In the genomic region with DNA sequence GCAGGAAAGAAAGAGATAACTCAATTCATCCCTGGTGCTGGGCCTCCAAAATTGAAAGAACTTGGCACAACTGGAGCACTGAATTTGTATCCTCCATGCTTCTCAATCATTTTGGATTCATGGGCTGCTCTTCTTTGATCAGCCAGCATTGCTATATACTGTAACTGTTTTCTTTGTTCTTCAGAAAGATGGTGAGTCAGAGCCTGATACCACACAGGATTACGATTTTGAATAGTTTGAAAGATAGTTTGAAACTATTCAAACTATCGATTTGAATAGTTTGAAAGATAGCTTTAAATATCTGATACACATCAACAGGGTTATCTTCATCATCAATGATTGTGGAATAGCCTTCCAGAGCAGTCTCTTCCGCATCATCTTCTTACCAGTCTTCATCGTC, we compare ENCODE assay signal across 6 cellular contexts. TPM values are rescaled to one million over a fixed set of nuclear protein-coding genes. Genes with fewer than 3 reads are reported as not detected.
DNase-seq lines count a peak whose midpoint lies in the region; ATAC-seq, FAIRE-seq and TF ChIP-seq lines count a peak whose summit lies in the region.
"Not testable (repeated sequence)": the region's sequence is repeated elsewhere in the genome, so short reads cannot be mapped to it uniquely, and the experiment has no call there.

No MANE protein-coding gene starts in this region.

- not testable (repeated sequence) for H3K4me1 ChIP-seq in GM12878 (ENCODE audit: control insufficient read depth, insufficient read depth, low read length)

- RAD21 ChIA-PET in GM12878 (lab: Charles Lee; ENCODE audit: unreplicated experiment), result not testable (repeated sequence)

- peak overlapping the region; percentile 47 for H3K4me3 Mint-ChIP-seq in T-helper 17 cell
- H3K4me3 Mint-ChIP-seq in activated CD4-positive, alpha-beta memory T cell treated with anti-CD3 and anti-CD28 coated beads for 36 hours; activated T-cell treated with anti-CD3 and anti-CD28 coated beads, Interleukin-2, amount 50 U/mL, for 4 hours; neural crest cell: not testable (repeated sequence)

- H2AFZ ChIP-seq in GM12878 (ENCODE audit: control insufficient read depth, low read depth, low read length), result not testable (repeated sequence)

- not testable (repeated sequence) for H3K9ac ChIP-seq in GM12878 (ENCODE audit: control insufficient read depth, insufficient read depth, low read length)

- POLR2A ChIA-PET in activated CD4-positive, alpha-beta memory T cell treated with anti-CD3 and anti-CD28 coated beads for 36 hours (lab: Charles Lee), result interaction anchor here (2.5 kb wide), 1 partner anchor 25 kb away, joined by 9 read pairs; no protein-coding TSS in a partner anchor
- POLR2A ChIA-PET in GM12878 (lab: Charles Lee), result not testable (repeated sequence)

- FAIRE-seq in GM12878 (lab: Jason Lieb, UNC), result not testable (repeated sequence)

- not testable (repeated sequence) for H3K4me2 ChIP-seq in GM12878 (ENCODE audit: control insufficient read depth, insufficient read depth)

- not testable (repeated sequence) for TF ChIP-seq RAD21 in GM12878 (IDR thresholded peaks at IDR 0.05; ENCODE audit: insufficient read depth, low read depth, low read length)

- not testable (repeated sequence) for H3K27ac Mint-ChIP-seq in T-helper 17 cell
- peak overlapping the region; percentile 0 for H3K27ac Mint-ChIP-seq in activated CD4-positive, alpha-beta memory T cell treated with anti-CD3 and anti-CD28 coated beads for 36 hours
- H3K27ac Mint-ChIP-seq in neural crest cell (ENCODE audit: unreplicated experiment), result peak overlapping the region; percentile 2

- not testable (repeated sequence) for H3K79me2 ChIP-seq in GM12878 (ENCODE audit: control insufficient read depth, insufficient read depth, low read length)

- not testable (repeated sequence) for H3K36me3 ChIP-seq in GM12878 (ENCODE audit: control insufficient read depth in 2 of 2, insufficient read depth in 2 of 2, low read length in 1 of 2)

- H4K20me1 ChIP-seq in GM12878 (ENCODE audit: control insufficient read depth, insufficient read depth), result not testable (repeated sequence)

- ATAC-seq in GM18520 (IDR thresholded peaks at IDR 0.05; ENCODE audit: unreplicated experiment), result peak; percentile 39
- ATAC-seq in T-helper 17 cell, result not testable (repeated sequence)
- peak; percentile 83 to 86 for ATAC-seq in activated T-cell treated with anti-CD3 and anti-CD28 coated beads, Interleukin-2, amount 50 U/mL, for 4 hours
- ATAC-seq in GM12878, result peak; percentile 39; the same call in 2 of the 3 replicates

- H3K27me3 ChIP-seq in GM12878 (replicated peaks in 1 of 2; ENCODE audit: control insufficient read depth in 2 of 2, insufficient read depth in 2 of 2, low read length in 1 of 2), result not testable (repeated sequence)

- BruUV-seq in GM12878 (replicated peaks; lab: Mats Ljungman, UMichigan), result not testable (repeated sequence)

- DNase-seq in T-helper 17 cell; activated CD4-positive, alpha-beta memory T cell treated with anti-CD3 and anti-CD28 coated beads for 36 hours; activated T-cell treated with anti-CD3 and anti-CD28 coated beads, Interleukin-2, amount 50 U/mL, for 4 hours; GM12878 (ENCODE audit: low read depth, low spot score); neural crest cell (ENCODE audit: low read depth, low spot score): not testable (repeated sequence)

- in situ Hi-C loops in GM12878 (cut with MboI), result not testable (repeated sequence)

- H3K9me3 Mint-ChIP-seq in activated CD4-positive, alpha-beta memory T cell treated with anti-CD3 and anti-CD28 coated beads for 36 hours; activated T-cell treated with anti-CD3 and anti-CD28 coated beads, Interleukin-2, amount 50 U/mL, for 4 hours; neural crest cell: not testable (repeated sequence)

- H3K4me1 Mint-ChIP-seq in T-helper 17 cell (peaks cover 13% of the 10 kb centered on the region), neural crest cell (peaks cover 82% of the 10 kb centered on the region)
- peaks cover 31% of the 10 kb centered on the region for H3K4me1 Mint-ChIP-seq in activated CD4-positive, alpha-beta memory T cell treated with anti-CD3 and anti-CD28 coated beads for 36 hours (ENCODE audit: low read depth)
- H3K4me1 Mint-ChIP-seq in activated T-cell treated with anti-CD3 and anti-CD28 coated beads, Interleukin-2, amount 50 U/mL, for 4 hours (ENCODE audit: low read depth), result peaks cover 17% of the 10 kb centered on the region

- not testable (repeated sequence) for H3K36me3 Mint-ChIP-seq in T-helper 17 cell (ENCODE audit: low read depth); activated CD4-positive, alpha-beta memory T cell treated with anti-CD3 and anti-CD28 coated beads for 36 hours; activated T-cell treated with anti-CD3 and anti-CD28 coated beads, Interleukin-2, amount 50 U/mL, for 4 hours (ENCODE audit: insufficient read depth); neural crest cell (ENCODE audit: low read depth)

- intact Hi-C loops in activated CD4-positive, alpha-beta memory T cell treated with anti-CD3 and anti-CD28 coated beads for 36 hours (cut with micrococcal nuclease), result loop anchor here (1.0 to 10.0 kb wide), 2 partner anchors 25 to 67 kb away; no protein-coding TSS in a partner anchor
- intact Hi-C loops in GM12878 (cut with micrococcal nuclease; ENCODE audit: unreplicated experiment), result not testable (repeated sequence)

- SMC1A ChIA-PET in GM12878 (lab: Charles Lee; ENCODE audit: uncharacterized antibody, unreplicated experiment), result not testable (repeated sequence)

- not testable (repeated sequence) for TF ChIP-seq EP300 in GM12878 (IDR thresholded peaks at IDR 0.05; ENCODE audit: borderline replicate concordance in 1 of 2, control insufficient read depth in 1 of 2, low read depth in 2 of 2, low read length in 2 of 2)

- not testable (repeated sequence) for H3K4me3 ChIP-seq in GM12878

- 48% methylated on average over 4 of the region's 4 CpGs for WGBS in GM12878 (ENCODE audit: insufficient coverage, insufficient replicate concordance, low lambda C conversion rate, missing lambda C conversion rate)

- not testable (repeated sequence) for TF ChIP-seq POLR2A in GM12878 (IDR thresholded peaks at IDR 0.05; ENCODE audit: low read depth, low read length)

- not testable (repeated sequence) for H3K27ac ChIP-seq in GM12878 (ENCODE audit: control insufficient read depth, insufficient read depth)

- not testable (repeated sequence) for TF ChIP-seq CTCF in GM12878 (IDR thresholded peaks at IDR 0.05 in 2 of 3, conservative IDR thresholded peaks at IDR 0.05 in 1 of 3; ENCODE audit: control insufficient read depth in 2 of 3, extremely low read depth in 1 of 3, insufficient read depth in 1 of 3, low read depth in 3 of 3, low read length in 3 of 3); neural crest cell (conservative IDR thresholded peaks at IDR 0.05)

- peaks cover 65% of the 10 kb centered on the region for H3K27me3 Mint-ChIP-seq in T-helper 17 cell
- H3K27me3 Mint-ChIP-seq in activated CD4-positive, alpha-beta memory T cell treated with anti-CD3 and anti-CD28 coated beads for 36 hours, result peaks cover 63% of the 10 kb centered on the region
- H3K27me3 Mint-ChIP-seq in activated T-cell treated with anti-CD3 and anti-CD28 coated beads, Interleukin-2, amount 50 U/mL, for 4 hours (ENCODE audit: low read depth), result peaks cover 35% of the 10 kb centered on the region
- H3K27me3 Mint-ChIP-seq in neural crest cell (ENCODE audit: low read depth), result not testable (repeated sequence)

- CTCF ChIA-PET in activated CD4-positive, alpha-beta memory T cell treated with anti-CD3 and anti-CD28 coated beads for 36 hours (lab: Charles Lee), result interaction anchor here (1.0 to 1.8 kb wide), 3 partner anchors 25 to 109 kb away, joined by 3 to 5 read pairs (median 3); no protein-coding TSS in a partner anchor
- CTCF ChIA-PET in GM12878 (lab: Yijun Ruan, JAX), result not testable (repeated sequence)

- not testable (repeated sequence) for H3K9me3 ChIP-seq in T-helper 17 cell (ENCODE audit: control insufficient read depth, low read length, poor library complexity, severe bottlenecking); GM12878 (replicated peaks; ENCODE audit: control insufficient read depth, insufficient read depth, low read length)

TF ChIP-seq in GM12878, 131 proteins besides CTCF, POLR2A, EP300 and RAD21:
- TF ChIP-seq RUNX3 (IDR thresholded peaks at IDR 0.05; ENCODE audit: low read length), result peak; percentile 60
- TF ChIP-seq TCF7 (IDR thresholded peaks at IDR 0.05; ENCODE audit: borderline replicate concordance), result peak; percentile 83
- peak; percentile 68 for TF ChIP-seq JUNB (IDR thresholded peaks at IDR 0.05)

RNA-seq across cellular contexts. Expression of a gene that starts 38.5 kb away (rescaled TPM):
- total RNA-seq in T-helper 17 cell (100 to 1,000 TPM; 101 to 112 TPM), GM12878 (2014; rRNA removed) (11.1 and 12.2 TPM in 2 replicates), GM12878 (2014; rRNA removed; fragmentation: Illumina TruSeq; extraction: Trizol) (10.1 and 10.5 TPM in 2 replicates), GM12878 (2021) (10.3 and 10.7 TPM in 2 replicates), neural crest cell (42.3 and 45.8 TPM in 2 replicates)
- total RNA-seq in activated CD4-positive, alpha-beta memory T cell treated with anti-CD3 and anti-CD28 coated beads for 36 hours, result 10 to 100 TPM; 50.3 to 50.8 TPM
- 10 to 100 TPM; 50.3 to 54.0 (median 52.8) TPM for total RNA-seq in activated T-cell treated with anti-CD3 and anti-CD28 coated beads, Interleukin-2, amount 50 U/mL, for 4 hours
- 25.9 and 31.1 TPM in 2 replicates for total RNA-seq in GM12878 (2013; cell fraction: nucleolus; rRNA removed)
- polyA plus RNA-seq in GM12878 (2011; ENCODE audit: low read depth), result 4.2 TPM
- polyA plus RNA-seq in GM12878 (2011; rRNA removed) (10.9 and 11.7 TPM in 2 replicates), GM12878 (2014; fragmentation: Illumina TruSeq; extraction: Trizol) (10.9 and 11.7 TPM in 2 replicates), GM12878 (2014; fragmentation: Nextera tagmentation; extraction: Ambion mirVana) (1 to 10 TPM; 2.4 to 2.7 TPM), GM12878 (2014; rRNA removed) (10.2 and 10.6 TPM in 2 replicates), GM12878 (2016; fragmentation: Nextera tagmentation; extraction: Ambion mirVana) (1 to 10 TPM; 5.4 to 5.5 TPM)
- 7.1 and 8.5 TPM in 2 replicates for polyA plus RNA-seq in GM12878 (2011; cell fraction: cytosol; rRNA removed)
- polyA plus RNA-seq in GM12878 (2011; cell fraction: nucleus; rRNA removed), result 9.4 and 10.8 TPM in 2 replicates
- 5.1 and 7.6 TPM in 2 replicates for polyA plus RNA-seq in GM12878 (2012)
- polyA minus RNA-seq in GM12878 (2011; rRNA and poly(A)+ RNA removed), result 16.5 and 20.6 TPM in 2 replicates
- polyA minus RNA-seq in GM12878 (2011; cell fraction: cytosol; rRNA and poly(A)+ RNA removed), result 5.6 and 6.3 TPM in 2 replicates
- polyA minus RNA-seq in GM12878 (2011; cell fraction: nucleus; rRNA and poly(A)+ RNA removed), result 8.5 and 13.2 TPM in 2 replicates
